13 cellular contexts compared by ENCODE assay signal in the genomic region with DNA sequence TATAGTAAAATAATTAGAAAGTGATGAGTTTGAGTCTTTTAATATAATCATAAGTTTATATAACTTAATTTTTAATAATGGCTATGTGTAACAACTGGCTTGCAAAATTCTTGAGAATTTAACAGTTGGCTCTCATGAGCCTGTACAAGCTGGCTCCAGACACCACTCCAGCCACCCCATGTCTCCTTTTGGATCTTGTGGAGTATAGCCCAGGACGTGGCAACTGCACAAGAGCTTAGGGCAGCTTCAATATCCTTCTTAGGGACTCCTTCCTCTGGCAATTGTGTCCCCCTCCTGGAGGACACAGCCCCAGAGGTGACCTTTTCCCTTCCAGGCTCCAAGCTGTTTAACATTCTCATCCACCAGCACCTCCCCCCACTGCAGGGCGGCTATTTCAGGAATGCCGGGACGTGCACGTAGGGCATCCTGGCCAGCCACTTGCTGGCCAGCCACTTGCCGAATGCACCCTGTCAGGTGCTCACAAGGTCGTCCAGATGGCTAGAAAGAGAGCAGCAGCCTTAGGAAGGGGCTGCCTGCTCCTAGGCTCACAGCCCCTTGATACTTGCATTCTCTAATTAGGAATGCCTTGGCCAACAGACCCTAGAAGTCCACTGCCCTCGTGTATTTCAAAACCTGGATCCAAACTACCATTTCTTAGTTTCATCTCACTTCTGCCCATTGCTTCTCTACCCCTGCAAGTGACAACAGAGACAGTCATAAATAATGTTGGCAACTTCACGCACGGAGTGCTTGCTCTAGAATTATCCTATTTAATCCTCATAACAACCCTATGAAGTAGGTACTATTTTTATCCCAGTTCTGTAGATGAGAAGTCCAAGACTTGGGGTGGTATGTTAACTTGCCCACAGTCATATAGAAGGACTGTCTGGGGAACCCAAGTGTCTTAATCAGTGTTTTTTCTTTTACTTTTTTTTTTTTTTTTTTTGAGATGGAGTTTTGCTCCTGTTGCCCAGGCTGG. TPM values are rescaled to one million over a fixed set of nuclear protein-coding genes. Genes with fewer than 3 reads are reported as not detected.
DNase-seq lines count a peak whose midpoint lies in the region; ATAC-seq and TF ChIP-seq lines count a peak whose summit lies in the region.
"Had no signal": no experiment of that assay in that cellular context is flagged by ENCODE, and none has a peak within 500 bp of the region (broad histone marks: within the 10 kb centered on the region; RNA-seq: fewer than 3 reads in every experiment).

No MANE protein-coding gene starts in this region.

- in situ Hi-C loops in ACHN (cut with HindIII; ENCODE audit: low pct_ligation_motif_present, low pct_unique_long_range_greater_than_20kb, low sequenced_read_pairs): no loop called here

- H2AFZ ChIP-seq in MM.1S (ENCODE audit: low read length): no peak overlapping the region

- H3K27ac ChIP-seq in cardiac muscle cell: peak overlapping the region; percentile 64
- peak overlapping the region; percentile 27 for H3K27ac ChIP-seq in muscle layer of duodenum (ENCODE audit: low read length)
- H3K27ac ChIP-seq in ascending aorta: no peak overlapping the region
- H3K27ac ChIP-seq in MM.1S (ENCODE audit: low read length): no peak overlapping the region
- H3K27ac ChIP-seq in effector memory CD4-positive, alpha-beta T cell (ENCODE audit: insufficient read depth, low read length, poor library complexity, severe bottlenecking): no peak overlapping the region

- no peak overlapping the region for H3K9ac ChIP-seq in MM.1S (ENCODE audit: low read length)

- no peaks in the 10 kb centered on the region for H3K79me2 ChIP-seq in MM.1S (ENCODE audit: low read length)

- DNase-seq in ACHN (peak; percentile 28), MV-4-11 (lab: John Stamatoyannopoulos, UW) (peak; percentile 71), cardiac muscle cell (ENCODE audit: low read depth in 1 of 2, low spot score in 1 of 2) (peak in 1 of 2 donors; percentile 56), ascending aorta (ENCODE audit: low spot score in 2 of 2) (no peak), MM.1S (no peak)
- no peak for DNase-seq in effector memory CD4-positive, alpha-beta T cell
- DNase-seq: activated effector memory CD4-positive, alpha-beta T cell treated with anti-CD3 and anti-CD28 coated beads, Interleukin-2, amount 50 U/mL, for 16 hours; DMS79; NCI-H1694 had no signal

- H4K20me1 ChIP-seq in MM.1S (ENCODE audit: insufficient read depth, low read length): no peaks in the 10 kb centered on the region

- H3K27me3 ChIP-seq in cardiac muscle cell (no peaks in the 10 kb centered on the region), muscle layer of duodenum (ENCODE audit: low read depth, low read length) (no peaks in the 10 kb centered on the region), ascending aorta (no peaks in the 10 kb centered on the region), MM.1S (replicated peaks; ENCODE audit: insufficient read depth, low read length) (no peaks in the 10 kb centered on the region)
- no peaks in the 10 kb centered on the region for H3K27me3 ChIP-seq in effector memory CD4-positive, alpha-beta T cell (replicated peaks; ENCODE audit: control insufficient read depth, insufficient read depth, low read length, poor library complexity, severe bottlenecking)

- no peaks in the 10 kb centered on the region for H3F3A ChIP-seq in MM.1S (ENCODE audit: insufficient read depth, low read length)

- H3K36me3 ChIP-seq in cardiac muscle cell: no peaks in the 10 kb centered on the region
- H3K36me3 ChIP-seq in muscle layer of duodenum (ENCODE audit: control insufficient read depth in 1 of 2, insufficient read depth in 2 of 2, low read length in 2 of 2): no peaks in the 10 kb centered on the region
- no peaks in the 10 kb centered on the region for H3K36me3 ChIP-seq in ascending aorta
- H3K36me3 ChIP-seq in MM.1S (replicated peaks; ENCODE audit: insufficient read depth, low read length): no peaks in the 10 kb centered on the region
- no peaks in the 10 kb centered on the region for H3K36me3 ChIP-seq in effector memory CD4-positive, alpha-beta T cell (ENCODE audit: control insufficient read depth, insufficient read depth, low read length)

- intact Hi-C loops in ascending aorta (cut with DNase I): no loop called here

- H3K9me3 ChIP-seq in cardiac muscle cell (ENCODE audit: low read depth) (no peaks in the 10 kb centered on the region), muscle layer of duodenum (ENCODE audit: control insufficient read depth in 1 of 2, low read length in 2 of 2) (no peaks in the 10 kb centered on the region), ascending aorta (no peaks in the 10 kb centered on the region), MM.1S (replicated peaks; ENCODE audit: insufficient read depth, low read length) (no peaks in the 10 kb centered on the region)
- no peaks in the 10 kb centered on the region for H3K9me3 ChIP-seq in effector memory CD4-positive, alpha-beta T cell (ENCODE audit: control insufficient read depth, low read length)

- peaks cover 9% of the 10 kb centered on the region for H3K4me1 ChIP-seq in cardiac muscle cell (ENCODE audit: low read depth)
- peaks cover 0 to 7% of the 10 kb centered on the region in 2 donors for H3K4me1 ChIP-seq in muscle layer of duodenum (ENCODE audit: control insufficient read depth in 1 of 2, insufficient read depth in 2 of 2, low read length in 2 of 2)
- H3K4me1 ChIP-seq in ascending aorta: no peaks in the 10 kb centered on the region
- no peaks in the 10 kb centered on the region for H3K4me1 ChIP-seq in MM.1S (ENCODE audit: low read length)
- no peaks in the 10 kb centered on the region for H3K4me1 ChIP-seq in effector memory CD4-positive, alpha-beta T cell (ENCODE audit: control insufficient read depth, insufficient read depth, low read length, poor library complexity, severe bottlenecking)

- TF ChIP-seq CTCF in cardiac muscle cell (IDR thresholded peaks at IDR 0.05; ENCODE audit: low read depth, low read length) (no peak), ascending aorta (IDR thresholded peaks at IDR 0.05) (no peak), MM.1S (IDR thresholded peaks at IDR 0.05; ENCODE audit: low read length) (no peak)

- H3K9me2 ChIP-seq in MM.1S (replicated peaks; ENCODE audit: insufficient read depth, low read length): no peaks in the 10 kb centered on the region

- H3K4me3 ChIP-seq in cardiac muscle cell (no peak overlapping the region), muscle layer of duodenum (ENCODE audit: low read depth in 1 of 2, low read length in 2 of 2) (no peak overlapping the region), ascending aorta (no peak overlapping the region), MM.1S (ENCODE audit: low read length) (no peak overlapping the region)
- no peak overlapping the region for H3K4me3 ChIP-seq in effector memory CD4-positive, alpha-beta T cell (ENCODE audit: insufficient read depth, low read depth, low read length, poor library complexity, severe bottlenecking)

- H3K4me2 ChIP-seq in MM.1S (ENCODE audit: low read depth, low read length): no peak overlapping the region

- no peak for ATAC-seq in GM21367 (IDR thresholded peaks at IDR 0.05; ENCODE audit: unreplicated experiment)
- ATAC-seq: esophagus mucosa, HCT116 had no signal

RNA-seq across cellular contexts. Expression of a gene that starts 24.5 kb away (rescaled TPM):
- total RNA-seq in cardiac muscle cell (392 and 406 TPM in 2 replicates), ascending aorta (49.7 TPM)
- polyA plus RNA-seq in cardiac muscle cell: 673 and 712 TPM in 2 replicates

Comparison
In these comparisons a context has a peak if more than half of its experiments do, and no peak if none do; other contexts are left out.
1. DNase-seq: peak in ACHN (single experiment) and MV-4-11 (single experiment); none in ascending aorta (0 of 2), MM.1S (single experiment) and effector memory CD4-positive, alpha-beta T cell (0 of 3).
2. H3K27ac ChIP-seq: peak in cardiac muscle cell (single experiment) and muscle layer of duodenum (single experiment); none in ascending aorta (0 of 2), MM.1S (single experiment) and effector memory CD4-positive, alpha-beta T cell (single experiment).